Comparison of ENCODE assay signal across 8 cellular contexts in genomic region chr5:55600536-55601208, GRCh38.
DNase-seq lines count a peak whose midpoint lies in the region; ATAC-seq and TF ChIP-seq lines count a peak whose summit lies in the region.

No MANE protein-coding gene starts in this region.

- TF ChIP-seq CTCF in fibroblast of pulmonary artery (IDR thresholded peaks at IDR 0.05; ENCODE audit: low read length, missing control alignments): no peak

- H3K9ac ChIP-seq in skeletal muscle satellite cell (ENCODE audit: low read depth, low read length): peak overlapping the region; percentile 87

- peaks cover 72% of the 10 kb centered on the region for H3K4me1 ChIP-seq in skeletal muscle satellite cell (ENCODE audit: control insufficient read depth, insufficient read depth, low read length)

- H3K36me3 ChIP-seq in skeletal muscle satellite cell (ENCODE audit: insufficient read depth, low read length): no peaks in the 10 kb centered on the region

- H3K9me3 Mint-ChIP-seq in stimulated activated effector memory CD8-positive, alpha-beta T cell treated with anti-CD3 and anti-CD28 coated beads, Interleukin-12 subunit alpha, Interleukin-12 subunit beta, amount 100 ng/mL, for 72 hours: no peaks in the 10 kb centered on the region

- H3K4me2 ChIP-seq in skeletal muscle satellite cell (ENCODE audit: low read length): peak overlapping the region; percentile 74

- ATAC-seq in SK-N-SH treated with all-trans-retinoic acid at 6 μM for 48 hours: peak; percentile 78
- ATAC-seq in stimulated activated effector memory CD8-positive, alpha-beta T cell treated with anti-CD3 and anti-CD28 coated beads, Interleukin-12 subunit alpha, Interleukin-12 subunit beta, amount 100 ng/mL, for 72 hours: no peak

- H3K27me3 ChIP-seq in skeletal muscle satellite cell (ENCODE audit: control insufficient read depth, insufficient read depth, low read length): no peaks in the 10 kb centered on the region

- no peak overlapping the region for H3K4me3 Mint-ChIP-seq in stimulated activated effector memory CD8-positive, alpha-beta T cell treated with anti-CD3 and anti-CD28 coated beads, Interleukin-12 subunit alpha, Interleukin-12 subunit beta, amount 100 ng/mL, for 72 hours

- no peaks in the 10 kb centered on the region for H3K9me3 ChIP-seq in skeletal muscle satellite cell (replicated peaks; ENCODE audit: low read length)

- peak overlapping the region; percentile 19 for H3K4me3 ChIP-seq in fibroblast of pulmonary artery (replicated peaks; ENCODE audit: low read depth, low read length)
- H3K4me3 ChIP-seq in skeletal muscle satellite cell (ENCODE audit: low read length): peak overlapping the region; percentile 30

- DNase-seq in SKM-1 (lab: John Stamatoyannopoulos, UW; ENCODE audit: unreplicated experiment) (peak; percentile 26), SKM-1 treated with dmso at 0.1 percent for 144 hours (lab: John Stamatoyannopoulos, UW; ENCODE audit: unreplicated experiment) (no peak), fibroblast of pulmonary artery (ENCODE audit: low read depth) (peak; percentile 85), NCI-H146 (lab: John Stamatoyannopoulos, UW) (no peak), HK-2 (ENCODE audit: unreplicated experiment) (no peak)
- DNase-seq in stimulated activated effector memory CD8-positive, alpha-beta T cell treated with anti-CD3 and anti-CD28 coated beads, Interleukin-12 subunit alpha, Interleukin-12 subunit beta, amount 100 ng/mL, for 72 hours (ENCODE audit: low spot score in 2 of 2): no peak

- no peaks in the 10 kb centered on the region for H3K36me3 Mint-ChIP-seq in stimulated activated effector memory CD8-positive, alpha-beta T cell treated with anti-CD3 and anti-CD28 coated beads, Interleukin-12 subunit alpha, Interleukin-12 subunit beta, amount 100 ng/mL, for 72 hours

- H3K27ac Mint-ChIP-seq in stimulated activated effector memory CD8-positive, alpha-beta T cell treated with anti-CD3 and anti-CD28 coated beads, Interleukin-12 subunit alpha, Interleukin-12 subunit beta, amount 100 ng/mL, for 72 hours: no peak overlapping the region

- no peaks in the 10 kb centered on the region for H3K4me1 Mint-ChIP-seq in stimulated activated effector memory CD8-positive, alpha-beta T cell treated with anti-CD3 and anti-CD28 coated beads, Interleukin-12 subunit alpha, Interleukin-12 subunit beta, amount 100 ng/mL, for 72 hours

TF ChIP-seq in SK-N-SH treated with all-trans-retinoic acid at 6 μM for 48 hours, 23 proteins besides CTCF, POLR2A, EP300 and RAD21:
- no peak for TF ChIP-seq SNAI2 (CRISPR knock-in tag; IDR thresholded peaks at IDR 0.05)
- TF ChIP-seq TOX (CRISPR knock-in tag; IDR thresholded peaks at IDR 0.05; ENCODE audit: borderline replicate concordance): no peak
- TF ChIP-seq TCF4 (CRISPR knock-in tag; IDR thresholded peaks at IDR 0.05; ENCODE audit: borderline replicate concordance): no peak
- no peak for TF ChIP-seq ZNF70 (CRISPR knock-in tag; IDR thresholded peaks at IDR 0.05)
- no peak for TF ChIP-seq RARB (CRISPR knock-in tag; IDR thresholded peaks at IDR 0.05)
- TF ChIP-seq ESRRG (CRISPR knock-in tag; IDR thresholded peaks at IDR 0.05): no peak

Comparison
In these comparisons a context has a peak if more than half of its experiments do, and no peak if none do; other contexts are left out.
1. DNase-seq: peak in SKM-1 (single experiment) and fibroblast of pulmonary artery (single experiment); none in SKM-1 treated with dmso at 0.1 percent for 144 hours (single experiment), NCI-H146 (single experiment), stimulated activated effector memory CD8-positive, alpha-beta T cell treated with anti-CD3 and anti-CD28 coated beads, Interleukin-12 subunit alpha, Interleukin-12 subunit beta, amount 100 ng/mL, for 72 hours (0 of 2) and HK-2 (single experiment).